ENCODE assay signal across 15 cellular contexts in the genomic region with DNA sequence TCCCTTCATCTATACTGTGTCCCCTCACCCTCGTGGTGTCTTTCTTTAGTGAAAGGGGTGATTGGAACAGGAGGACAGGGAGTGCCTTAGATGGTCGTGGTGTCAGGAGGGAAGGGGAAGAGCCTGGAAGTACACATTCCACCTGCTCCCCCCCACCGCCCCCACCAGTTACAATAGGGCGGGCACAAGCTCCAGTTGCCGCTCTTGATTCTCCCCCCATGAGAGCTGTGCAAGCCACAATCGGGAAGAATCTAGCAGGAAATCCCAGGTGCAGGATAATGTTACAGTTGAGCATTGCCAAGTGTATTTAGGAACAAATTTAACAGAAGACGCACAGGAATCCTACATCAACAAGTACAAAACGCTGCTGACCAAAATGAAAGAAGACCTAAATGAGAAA.
DNase-seq lines count a peak whose midpoint lies in the region; ATAC-seq and TF ChIP-seq lines count a peak whose summit lies in the region.
"Had no signal": no experiment of that assay in that cellular context is flagged by ENCODE, and none has a peak within 500 bp of the region (broad histone marks: within the 10 kb centered on the region; RNA-seq: fewer than 3 reads in every experiment).

No MANE protein-coding gene starts in this region.

- peaks cover 37% of the 10 kb centered on the region for H3K4me1 Mint-ChIP-seq in GM23338

- no peaks in the 10 kb centered on the region for H3K27me3 ChIP-seq in GM23338 (ENCODE audit: insufficient read depth)
- H3K27me3 ChIP-seq: Peyer's patch had no signal

- peaks cover 8% of the 10 kb centered on the region for H3K4me1 ChIP-seq in GM23338 (ENCODE audit: insufficient read depth)

- ATAC-seq in GM23338 (no peak), HG03095 (IDR thresholded peaks at IDR 0.05; ENCODE audit: unreplicated experiment) (no peak), GM18861 (IDR thresholded peaks at IDR 0.05; ENCODE audit: unreplicated experiment) (no peak)
- ATAC-seq: SK-N-SH treated with all-trans-retinoic acid at 6 μM for 48 hours had no signal

- DNase-seq in GM23338 (ENCODE audit: low spot score) (no peak), NCI-H187 treated with DMSO at 0.1 percent for 48 hours (lab: John Stamatoyannopoulos, UW) (peak; percentile 84), NCI-H510A treated with DMSO at 0.1 percent for 48 hours (lab: John Stamatoyannopoulos, UW) (peak; percentile 21), myocyte (ENCODE audit: low read depth) (peak; percentile 51), HK-2 (ENCODE audit: unreplicated experiment) (no peak)
- DNase-seq: CD4-positive, alpha-beta T cell; HCEC 1CT; KG1; Peyer's patch; SHP77; T-helper 1 cell; T1000 had no signal

- H3K9me2 ChIP-seq in GM23338 (ENCODE audit: insufficient read depth) = no peaks in the 10 kb centered on the region

- H3K36me3 Mint-ChIP-seq in GM23338 (ENCODE audit: low read depth) = no peaks in the 10 kb centered on the region; the same call in 2 of the 3 replicates

- H3K27ac Mint-ChIP-seq in GM23338 = peak overlapping the region; percentile 27; the same call in 1 of the 2 replicates
- H3K27ac Mint-ChIP-seq: CD4-positive, alpha-beta T cell had no signal

- H3K36me3 ChIP-seq in GM23338 (ENCODE audit: insufficient read depth) = no peaks in the 10 kb centered on the region
- H3K36me3 ChIP-seq: Peyer's patch had no signal

- TF ChIP-seq CTCF in GM23338 (conservative IDR thresholded peaks at IDR 0.05; ENCODE audit: low read depth in 2 of 2) = no peak

- H3K4me3 Mint-ChIP-seq in GM23338 = no peak overlapping the region
- H3K4me3 Mint-ChIP-seq: CD4-positive, alpha-beta T cell had no signal

- peaks cover 5% of the 10 kb centered on the region for H4K20me1 ChIP-seq in GM23338 (replicated peaks; ENCODE audit: insufficient read depth)

- peaks cover 9% of the 10 kb centered on the region for H3K79me2 ChIP-seq in GM23338 (replicated peaks; ENCODE audit: insufficient read depth)

- H3K27ac ChIP-seq in GM23338 (ENCODE audit: low read depth) = no peak overlapping the region
- H3K27ac ChIP-seq: Peyer's patch had no signal

- H3F3A ChIP-seq in GM23338 (replicated peaks; ENCODE audit: low read depth) = 0 out of 2 replicates have a peak, but pooled peaks cover 1% of the 10 kb centered on the region

- no peak overlapping the region for H3K4me3 ChIP-seq in GM23338
- H3K4me3 ChIP-seq: Peyer's patch had no signal

- no peak overlapping the region for H2AFZ ChIP-seq in GM23338

- no peaks in the 10 kb centered on the region for H3K9me3 Mint-ChIP-seq in GM23338
- H3K9me3 Mint-ChIP-seq: CD4-positive, alpha-beta T cell had no signal

- no peak overlapping the region for H3K4me2 ChIP-seq in GM23338

- peaks cover 8% of the 10 kb centered on the region for H3K27me3 Mint-ChIP-seq in GM23338 (ENCODE audit: insufficient read depth, low read depth, poor library complexity)

TF ChIP-seq in GM23338, 12 proteins besides CTCF, POLR2A, EP300 and RAD21 (continues in another document):
- TF ChIP-seq ZNF114 (CRISPR knock-in tag; IDR thresholded peaks at IDR 0.05) (no peak), STAT1 (IDR thresholded peaks at IDR 0.05; ENCODE audit: unreplicated experiment) (no peak), ZNF331 (CRISPR knock-in tag; IDR thresholded peaks at IDR 0.05; ENCODE audit: low read depth) (no peak), ZNF462 (CRISPR knock-in tag; IDR thresholded peaks at IDR 0.05) (no peak), NANOG (IDR thresholded peaks at IDR 0.05; ENCODE audit: borderline replicate concordance) (no peak), POLR2AphosphoS5 (IDR thresholded peaks at IDR 0.05; ENCODE audit: low read depth) (no peak), JUNB (IDR thresholded peaks at IDR 0.05; ENCODE audit: unreplicated experiment) (no peak), EZH2 (IDR thresholded peaks at IDR 0.05; ENCODE audit: low read depth, unreplicated experiment) (no peak), EZH2phosphoT487 (IDR thresholded peaks at IDR 0.05; ENCODE audit: unreplicated experiment) (no peak)
- TF ChIP-seq, protein P1, sequence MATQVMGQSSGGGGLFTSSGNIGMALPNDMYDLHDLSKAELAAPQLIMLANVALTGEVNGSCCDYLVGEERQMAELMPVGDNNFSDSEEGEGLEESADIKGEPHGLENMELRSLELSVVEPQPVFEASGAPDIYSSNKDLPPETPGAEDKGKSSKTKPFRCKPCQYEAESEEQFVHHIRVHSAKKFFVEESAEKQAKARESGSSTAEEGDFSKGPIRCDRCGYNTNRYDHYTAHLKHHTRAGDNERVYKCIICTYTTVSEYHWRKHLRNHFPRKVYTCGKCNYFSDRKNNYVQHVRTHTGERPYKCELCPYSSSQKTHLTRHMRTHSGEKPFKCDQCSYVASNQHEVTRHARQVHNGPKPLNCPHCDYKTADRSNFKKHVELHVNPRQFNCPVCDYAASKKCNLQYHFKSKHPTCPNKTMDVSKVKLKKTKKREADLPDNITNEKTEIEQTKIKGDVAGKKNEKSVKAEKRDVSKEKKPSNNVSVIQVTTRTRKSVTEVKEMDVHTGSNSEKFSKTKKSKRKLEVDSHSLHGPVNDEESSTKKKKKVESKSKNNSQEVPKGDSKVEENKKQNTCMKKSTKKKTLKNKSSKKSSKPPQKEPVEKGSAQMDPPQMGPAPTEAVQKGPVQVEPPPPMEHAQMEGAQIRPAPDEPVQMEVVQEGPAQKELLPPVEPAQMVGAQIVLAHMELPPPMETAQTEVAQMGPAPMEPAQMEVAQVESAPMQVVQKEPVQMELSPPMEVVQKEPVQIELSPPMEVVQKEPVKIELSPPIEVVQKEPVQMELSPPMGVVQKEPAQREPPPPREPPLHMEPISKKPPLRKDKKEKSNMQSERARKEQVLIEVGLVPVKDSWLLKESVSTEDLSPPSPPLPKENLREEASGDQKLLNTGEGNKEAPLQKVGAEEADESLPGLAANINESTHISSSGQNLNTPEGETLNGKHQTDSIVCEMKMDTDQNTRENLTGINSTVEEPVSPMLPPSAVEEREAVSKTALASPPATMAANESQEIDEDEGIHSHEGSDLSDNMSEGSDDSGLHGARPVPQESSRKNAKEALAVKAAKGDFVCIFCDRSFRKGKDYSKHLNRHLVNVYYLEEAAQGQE (IDR thresholded peaks at IDR 0.05; ENCODE audit: unreplicated experiment) = no peak

Comparison
In these comparisons a context has a peak if more than half of its experiments do, and no peak if none do; other contexts are left out.
1. DNase-seq: peak in NCI-H187 treated with DMSO at 0.1 percent for 48 hours (single experiment), NCI-H510A treated with DMSO at 0.1 percent for 48 hours (single experiment) and myocyte (single experiment); none in GM23338 (single experiment) and HK-2 (single experiment).